ENCODE assay signal across 9 cellular contexts in the genomic region with DNA sequence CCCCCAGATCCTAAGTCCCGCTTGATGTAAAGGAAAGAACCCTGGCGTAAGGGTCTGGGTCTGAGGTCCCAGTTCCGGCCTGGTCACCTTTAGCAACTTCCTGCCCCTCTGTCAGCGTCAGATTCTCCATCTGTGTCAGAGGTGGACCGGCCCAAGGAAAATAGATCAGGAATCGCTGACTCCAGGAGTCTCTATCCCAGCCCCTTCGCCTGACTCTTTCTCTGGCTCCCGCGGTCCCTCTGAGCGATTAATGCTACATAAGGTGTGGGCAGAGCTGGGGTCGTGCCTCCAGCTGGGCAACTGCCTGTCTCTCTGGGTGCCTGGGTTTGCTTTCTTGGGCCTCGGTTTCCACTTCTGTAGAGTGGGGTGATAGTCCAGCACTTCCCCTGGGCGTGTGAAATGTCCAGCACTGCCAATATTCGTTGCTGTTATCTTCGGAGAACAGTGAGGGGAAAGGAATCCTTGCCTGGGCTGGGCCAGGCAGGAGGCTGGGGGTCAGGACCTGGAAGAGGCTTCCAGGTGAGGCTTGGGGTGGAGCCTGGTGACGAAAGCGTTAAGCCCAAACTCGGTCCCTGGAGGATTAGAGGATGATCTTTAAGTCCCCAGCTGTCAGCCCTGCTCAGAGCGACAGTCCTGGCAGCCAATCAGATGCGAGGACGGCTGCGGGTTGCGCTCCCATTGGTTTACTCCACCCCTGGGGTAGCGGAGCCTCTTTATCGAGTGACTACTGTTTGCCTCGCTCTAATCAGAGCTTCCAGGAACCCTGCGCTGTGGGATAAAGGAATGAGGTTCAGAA. TPM values are rescaled to one million over a fixed set of nuclear protein-coding genes. Genes with fewer than 3 reads are reported as not detected.
DNase-seq lines count a peak whose midpoint lies in the region; ATAC-seq and TF ChIP-seq lines count a peak whose summit lies in the region.
"Had no signal": no experiment of that assay in that cellular context is flagged by ENCODE, and none has a peak within 500 bp of the region (broad histone marks: within the 10 kb centered on the region; RNA-seq: fewer than 3 reads in every experiment).

No MANE protein-coding gene starts in this region.

- peaks cover 37% of the 10 kb centered on the region for H3K36me3 ChIP-seq in HAP-1 (replicated peaks)

- peak; percentile 70 for DNase-seq in DMS 273 treated with DMSO at 0.1 percent for 48 hours (lab: John Stamatoyannopoulos, UW)
- DNase-seq in HAP-1 (ENCODE audit: low spot score in 2 of 2) = peak; percentile 78 to 96
- DNase-seq in NCI-H1048 (lab: John Stamatoyannopoulos, UW) = peak; percentile 84
- peak; percentile 42 for DNase-seq in SKM-1 (lab: John Stamatoyannopoulos, UW; ENCODE audit: unreplicated experiment)
- peak; percentile 89 for DNase-seq in glomerular visceral epithelial cell (ENCODE audit: extremely low spot score)
- DNase-seq in omental fat pad (ENCODE audit: low spot score) = peak; percentile 79
- DNase-seq in superior temporal gyrus (ENCODE audit: extremely low spot score) = peak; percentile 95

- H3K4me3 Mint-ChIP-seq in activated naive CD4-positive, alpha-beta T cell treated with anti-CD3 and anti-CD28 coated beads, Interleukin-2, amount 50 U/mL, for 24 hours = peak overlapping the region; percentile 96

- no peaks in the 10 kb centered on the region for H3K9me3 ChIP-seq in HAP-1

- H3K4me1 ChIP-seq in HAP-1 = peaks cover 17% of the 10 kb centered on the region

- H3K27me3 Mint-ChIP-seq in activated naive CD4-positive, alpha-beta T cell treated with anti-CD3 and anti-CD28 coated beads, Interleukin-2, amount 50 U/mL, for 24 hours = no peaks in the 10 kb centered on the region

- H3K27me3 ChIP-seq in HAP-1 (ENCODE audit: low read depth) = no peaks in the 10 kb centered on the region

- H3K36me3 Mint-ChIP-seq in activated naive CD4-positive, alpha-beta T cell treated with anti-CD3 and anti-CD28 coated beads, Interleukin-2, amount 50 U/mL, for 24 hours = peaks cover 4% of the 10 kb centered on the region

- in situ Hi-C loops in HAP-1 (cut with MboI; ENCODE audit: low sequenced_read_pairs) = no loop called here

- H3K4me3 ChIP-seq in HAP-1 = peak overlapping the region; percentile 45

- peaks cover 40% of the 10 kb centered on the region for H3K4me1 Mint-ChIP-seq in activated naive CD4-positive, alpha-beta T cell treated with anti-CD3 and anti-CD28 coated beads, Interleukin-2, amount 50 U/mL, for 24 hours

- no peaks in the 10 kb centered on the region for H3K9me3 Mint-ChIP-seq in activated naive CD4-positive, alpha-beta T cell treated with anti-CD3 and anti-CD28 coated beads, Interleukin-2, amount 50 U/mL, for 24 hours

- peak overlapping the region; percentile 56 for H3K27ac Mint-ChIP-seq in activated naive CD4-positive, alpha-beta T cell treated with anti-CD3 and anti-CD28 coated beads, Interleukin-2, amount 50 U/mL, for 24 hours

- no peak for TF ChIP-seq CTCF in omental fat pad (IDR thresholded peaks at IDR 0.05)

- ATAC-seq in omental fat pad (ENCODE audit: low FRiP score) = peak; percentile 45

RNA-seq across cellular contexts. Expression of gene ABCA7, which starts 0.8 kb away (rescaled TPM):
- 10 to 100 TPM; 10.3 to 29.8 (median 15.9) TPM for total RNA-seq in omental fat pad

RNA-seq across cellular contexts. Expression of gene CNN2, which starts 14.3 kb away (rescaled TPM):
- 10 to 100 TPM; 39.6 to 75.4 (median 60.8) TPM for total RNA-seq in omental fat pad

RNA-seq across cellular contexts. Expression of gene RNU6-2, which starts 19.4 kb away (rescaled TPM):
- total RNA-seq in omental fat pad = not detected
- total RNA-seq: temporal lobe had no signal

RNA-seq across cellular contexts. Expression of gene TMEM259, which starts 19.8 kb away (rescaled TPM):
- total RNA-seq in omental fat pad = 100 to 1,000 TPM; 112 to 164 (median 161) TPM

RNA-seq across cellular contexts. Expression of gene ARHGAP45, which starts 26.3 kb away (rescaled TPM):
- 10 to 100 TPM; 21.4 to 97.6 (median 36.3) TPM for total RNA-seq in omental fat pad

Comparison
In these comparisons a context has a peak if more than half of its experiments do, and no peak if none do; other contexts are left out.
1. Peak in every context shown above with its lines: DNase-seq, ATAC-seq and H3K4me3 ChIP-seq.
2. DNase-seq: peak in every context shown above with its lines; median percentile 95 in superior temporal gyrus; 89 in glomerular visceral epithelial cell; 87 in HAP-1; 84 in NCI-H1048; 79 in omental fat pad; 70 in DMS 273 treated with DMSO at 0.1 percent for 48 hours; 42 in SKM-1.